Comparison of ENCODE assay signal across 15 cellular contexts in genomic region chr12:110932048-110932447, GRCh38. TPM values are rescaled to one million over a fixed set of nuclear protein-coding genes. Genes with fewer than 3 reads are reported as not detected.
A peak's percentile ranks its signal among the peaks of the same experiment; 100 is the strongest.
DNase-seq lines count a peak whose midpoint lies in the region; ATAC-seq, FAIRE-seq and TF ChIP-seq lines count a peak whose summit lies in the region.
"Had no signal": no experiment of that assay in that cellular context is flagged by ENCODE, and none has a peak within 500 bp of the region (broad histone marks: within the 10 kb centered on the region; RNA-seq: fewer than 3 reads in every experiment).

No MANE protein-coding gene starts in this region.

- FAIRE-seq in bronchial epithelial cell (lab: Jason Lieb, UNC): no peak
- FAIRE-seq: GM12892, pancreas had no signal

- DNase-seq in NCI-H82 (lab: John Stamatoyannopoulos, UW) (peak; percentile 16), NCI-H82 treated with DMSO at 0.1 percent for 48 hours (lab: John Stamatoyannopoulos, UW; ENCODE audit: unreplicated experiment) (no peak), HFFc6 (no peak), bronchial epithelial cell (ENCODE audit: low read depth) (no peak), neural crest cell (ENCODE audit: low read depth, low spot score) (peak; percentile 19), erythroblast (lab: John Stamatoyannopoulos, UW) (no peak)
- no peak for DNase-seq in activated CD4-positive, CD25-positive, alpha-beta regulatory T cell (lab: John Stamatoyannopoulos, UW)
- DNase-seq: activated gamma-delta T cell; MG63; NK-92 treated with Interleukin-12 subunit alpha and Interleukin-12 subunit beta, amount 100 ng/mL, for 24 hours; pancreas had no signal

- no peak for TF ChIP-seq POLR2A in erythroblast (IDR thresholded peaks at IDR 0.05; ENCODE audit: low read length)

- H3K36me3 Mint-ChIP-seq in HFFc6 (ENCODE audit: low read depth) (no peaks in the 10 kb centered on the region), neural crest cell (ENCODE audit: low read depth) (no peaks in the 10 kb centered on the region)

- no peak overlapping the region for H3K27ac Mint-ChIP-seq in HFFc6
- no peak overlapping the region for H3K27ac Mint-ChIP-seq in neural crest cell (ENCODE audit: unreplicated experiment)

- no peak overlapping the region for H3K4me3 Mint-ChIP-seq in HFFc6
- no peak overlapping the region for H3K4me3 Mint-ChIP-seq in neural crest cell

- H3K27me3 Mint-ChIP-seq in HFFc6 (ENCODE audit: insufficient read depth): peaks cover 7% of the 10 kb centered on the region
- H3K27me3 Mint-ChIP-seq in neural crest cell (ENCODE audit: low read depth): peaks cover 33% of the 10 kb centered on the region

- TF ChIP-seq CTCF in HFFc6 (IDR thresholded peaks at IDR 0.05) (peak; percentile 69), bronchial epithelial cell (IDR thresholded peaks at IDR 0.05; ENCODE audit: insufficient read depth, low read length, severe bottlenecking) (peak; percentile 37), neural crest cell (conservative IDR thresholded peaks at IDR 0.05) (peak; percentile 38)

- peaks cover 7% of the 10 kb centered on the region; the same call in 1 of the 2 replicates for H3K4me1 Mint-ChIP-seq in HFFc6 (ENCODE audit: low read depth)
- peaks cover 2% of the 10 kb centered on the region for H3K4me1 Mint-ChIP-seq in neural crest cell

- H3K9me3 Mint-ChIP-seq in HFFc6 (no peaks in the 10 kb centered on the region), neural crest cell (no peaks in the 10 kb centered on the region)

- no peak for ATAC-seq in HG03520 (IDR thresholded peaks at IDR 0.05; ENCODE audit: unreplicated experiment)
- ATAC-seq: pancreas had no signal

- H3K4me3 ChIP-seq in bronchial epithelial cell (ENCODE audit: low read depth, low read length): no peak overlapping the region
- H3K4me3 ChIP-seq: dorsolateral prefrontal cortex, MG63, pancreas, tibial artery had no signal

- no peaks in the 10 kb centered on the region for H3K27me3 ChIP-seq in bronchial epithelial cell (ENCODE audit: control insufficient read depth, insufficient read depth, low read length)
- H3K27me3 ChIP-seq: MG63, pancreas had no signal

- no peaks in the 10 kb centered on the region for H3K36me3 ChIP-seq in bronchial epithelial cell (ENCODE audit: control insufficient read depth, insufficient read depth, low read length)
- H3K36me3 ChIP-seq: MG63, pancreas, tibial artery had no signal

RNA-seq across cellular contexts. Expression of gene MYL2, which starts 11.7 kb away (rescaled TPM):
- not detected for total RNA-seq in HFFc6 (2021; fragmentation: NEBNext Ultra II Directional; extraction: Animal tissue kit (Norgen Biotek cat#: 25700))
- total RNA-seq in bronchial epithelial cell: not detected in 2 replicates
- not detected in 2 replicates for total RNA-seq in neural crest cell

Comparison
In these comparisons a context has a peak if more than half of its experiments do, and no peak if none do; other contexts are left out.
1. DNase-seq: peak in NCI-H82 (single experiment) and neural crest cell (single experiment); none in NCI-H82 treated with DMSO at 0.1 percent for 48 hours (single experiment), HFFc6 (single experiment), bronchial epithelial cell (single experiment), erythroblast (0 of 2) and activated CD4-positive, CD25-positive, alpha-beta regulatory T cell (0 of 4).
2. Peak in every context shown above with its lines, with median percentiles within 50 percentile points of each other: CTCF ChIP-seq.